Comparison of ENCODE assay signal across 8 cellular contexts in the genomic region with DNA sequence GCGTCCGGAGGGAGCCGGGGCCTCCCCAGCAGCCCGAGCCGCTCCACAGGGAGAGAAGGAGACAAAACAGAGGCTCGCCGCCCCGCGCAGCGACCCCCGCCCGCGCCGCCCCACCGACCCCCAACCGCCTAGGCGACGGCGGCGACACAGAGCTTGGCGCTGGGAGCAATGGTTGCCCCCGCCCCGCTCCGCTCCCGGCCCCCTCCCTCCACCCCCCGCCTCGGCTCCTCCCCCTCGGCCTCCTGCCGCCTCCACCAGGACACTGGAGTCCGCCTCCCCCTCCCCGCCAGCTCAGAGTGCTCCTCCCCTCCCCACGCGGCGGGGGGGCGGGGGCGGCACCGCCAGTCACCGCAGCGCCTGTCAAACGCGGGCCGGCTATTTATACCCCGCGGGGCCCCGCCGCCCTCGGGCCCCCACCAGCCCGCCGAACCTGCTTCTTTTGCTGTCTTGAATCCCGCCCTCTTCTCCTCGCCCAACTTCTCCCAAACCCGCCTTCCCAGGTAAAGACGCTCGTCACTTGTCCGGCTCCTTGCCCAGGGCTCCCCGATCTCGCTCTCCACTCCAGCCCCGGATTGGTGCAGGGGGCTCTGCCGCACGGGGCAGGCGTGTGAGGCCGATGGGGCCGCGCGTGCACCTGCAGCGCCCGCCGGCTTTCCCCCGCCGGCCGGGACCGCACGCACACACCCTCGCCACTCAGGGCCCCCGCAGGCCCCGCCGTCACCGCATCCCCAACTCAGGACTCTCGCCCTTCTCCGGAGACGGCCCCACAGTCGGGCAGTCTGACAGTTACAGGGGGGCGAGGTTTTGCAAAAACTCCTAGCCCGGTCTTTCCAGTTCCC. TPM values are rescaled to one million over a fixed set of nuclear protein-coding genes. Genes with fewer than 3 reads are reported as not detected.
DNase-seq lines count a peak whose midpoint lies in the region; ATAC-seq lines count a peak whose summit lies in the region.

A gene (minus strand): TSS at position 170 of the 839 bp plus-strand sequence. CDS start 39,517 bp downstream, outside the sequence.

- peaks cover 10% of the 10 kb centered on the region for H3K4me1 ChIP-seq in CD8-positive, alpha-beta memory T cell (ENCODE audit: insufficient read depth, low read length)
- no peaks in the 10 kb centered on the region for H3K4me1 ChIP-seq in mesenchymal stem cell (ENCODE audit: control insufficient read depth, insufficient read depth, low read depth, low read length)

- peak within 1 kb of the TSS; percentile 87 for H3K27ac ChIP-seq in CD8-positive, alpha-beta memory T cell (ENCODE audit: low read depth, low read length)
- peak within 1 kb of the TSS; percentile 73 for H3K27ac ChIP-seq in mesenchymal stem cell (ENCODE audit: low read length, poor library complexity, severe bottlenecking)

- peak within 1 kb of the TSS; percentile 83 for H4K91ac ChIP-seq in mesenchymal stem cell (ENCODE audit: low read length)

- H3K4me3 Mint-ChIP-seq in CD8-positive, alpha-beta memory T cell, result peak within 1 kb of the TSS; percentile 89 to 97 (median 92)
- H3K4me3 Mint-ChIP-seq in effector memory CD8-positive, alpha-beta T cell, result peak within 1 kb of the TSS; percentile 90 to 91

- DNase-seq in CD8-positive, alpha-beta memory T cell, result peak; percentile 72 to 89 (median 80)
- DNase-seq in HT-29 (ENCODE audit: low spot score) (peak; percentile 85), NOMO-1 (lab: John Stamatoyannopoulos, UW; ENCODE audit: unreplicated experiment in 2 of 2) (peak; percentile 83 to 89), mesenchymal stem cell (peak; percentile 93)
- peak; percentile 22 to 57 (median 50) for DNase-seq in activated CD8-positive, alpha-beta memory T cell treated with anti-CD3 and anti-CD28 coated beads for 48 hours (ENCODE audit: low read depth in 2 of 3, low spot score in 2 of 3)
- DNase-seq in effector memory CD8-positive, alpha-beta T cell, result peak; percentile 76 to 80 (median 78)
- peak; percentile 50 for DNase-seq in stimulated activated CD8-positive, alpha-beta memory T cell treated with anti-CD3 and anti-CD28 coated beads, Interleukin-12 subunit alpha, Interleukin-12 subunit beta, amount 100 ng/mL, for 24 hours (ENCODE audit: extremely low read depth)

- peak within 1 kb of the TSS in 1 of 2 experiments; percentile 92 for H2BK12ac ChIP-seq in mesenchymal stem cell (ENCODE audit: low read length in 2 of 2)

- H2BK5ac ChIP-seq in mesenchymal stem cell (ENCODE audit: low read depth, low read length, poor library complexity, severe bottlenecking), result peak within 1 kb of the TSS; percentile 89

- under 1% methylated on average over 40 of the region's 84 CpGs for WGBS in mesenchymal stem cell

- peak within 1 kb of the TSS; percentile 99 for H2BK15ac ChIP-seq in mesenchymal stem cell (ENCODE audit: low read depth, poor library complexity, severe bottlenecking)

- ATAC-seq in GM21360 (IDR thresholded peaks at IDR 0.05; ENCODE audit: unreplicated experiment), result peak; percentile 40
- ATAC-seq in effector memory CD8-positive, alpha-beta T cell (replicated peaks), result peak; percentile 58

- no peaks in the 10 kb centered on the region for H3K9me3 Mint-ChIP-seq in CD8-positive, alpha-beta memory T cell
- H3K9me3 Mint-ChIP-seq in effector memory CD8-positive, alpha-beta T cell, result no peaks in the 10 kb centered on the region

- peak within 1 kb of the TSS; percentile 96 for H3K4me3 ChIP-seq in CD8-positive, alpha-beta memory T cell (ENCODE audit: low read length)
- H3K4me3 ChIP-seq in mesenchymal stem cell (ENCODE audit: insufficient read depth in 1 of 2, low read depth in 1 of 2, low read length in 2 of 2), result peak within 1 kb of the TSS; percentile 95 to 97

- no peaks in the 10 kb centered on the region for H3K79me1 ChIP-seq in mesenchymal stem cell (replicated peaks; ENCODE audit: low read length, poor library complexity, severe bottlenecking)

- no peaks in the 10 kb centered on the region for H3K9me3 ChIP-seq in CD8-positive, alpha-beta memory T cell (ENCODE audit: low read length)
- no peaks in the 10 kb centered on the region for H3K9me3 ChIP-seq in mesenchymal stem cell (ENCODE audit: control insufficient read depth, low read length)

- peak within 1 kb of the TSS; percentile 86 to 96 for H3K14ac ChIP-seq in mesenchymal stem cell (ENCODE audit: low read length in 2 of 2)

- peak within 1 kb of the TSS; percentile 90 for H3K9ac ChIP-seq in mesenchymal stem cell (ENCODE audit: low read length)

- peak within 1 kb of the TSS; percentile 98 for H2BK120ac ChIP-seq in mesenchymal stem cell (ENCODE audit: low read depth, low read length)

- H3K27me3 ChIP-seq in CD8-positive, alpha-beta memory T cell (ENCODE audit: insufficient read depth, low read length, poor library complexity, severe bottlenecking), result no peaks in the 10 kb centered on the region
- H3K27me3 ChIP-seq in mesenchymal stem cell (ENCODE audit: control insufficient read depth in 1 of 2, insufficient read depth in 1 of 2, low read length in 2 of 2), result no peaks in the 10 kb centered on the region

- peak within 1 kb of the TSS in 1 of 2 experiments; percentile 72 for H3K23ac ChIP-seq in mesenchymal stem cell (ENCODE audit: low read length in 2 of 2)

- peak within 1 kb of the TSS; percentile 84 to 98 (median 94) for H3K27ac Mint-ChIP-seq in CD8-positive, alpha-beta memory T cell
- H3K27ac Mint-ChIP-seq in effector memory CD8-positive, alpha-beta T cell, result peak within 1 kb of the TSS; percentile 93 to 95

- POLR2A ChIA-PET in CD8-positive, alpha-beta memory T cell (lab: Charles Lee), result interaction anchor here (0.6 to 2.6 kb wide), 9 partner anchors 13 to 379 kb away, joined by 3 to 25 read pairs (median 4); a partner anchor contains a TSS

- peak within 1 kb of the TSS; percentile 97 to 98 for H3K18ac ChIP-seq in mesenchymal stem cell (ENCODE audit: low read depth in 1 of 2, low read length in 2 of 2)

- H2AFZ ChIP-seq in mesenchymal stem cell (ENCODE audit: low read depth, low read length), result peak within 1 kb of the TSS; percentile 94

- peak within 1 kb of the TSS; percentile 80 for H4K8ac ChIP-seq in mesenchymal stem cell (ENCODE audit: low read length)

- no peaks in the 10 kb centered on the region for H3K27me3 Mint-ChIP-seq in CD8-positive, alpha-beta memory T cell
- no peaks in the 10 kb centered on the region for H3K27me3 Mint-ChIP-seq in effector memory CD8-positive, alpha-beta T cell

- peaks cover 0 to 8% (median 0%) of the 10 kb centered on the region in 3 donors for H3K36me3 Mint-ChIP-seq in CD8-positive, alpha-beta memory T cell
- peaks cover 29% of the 10 kb centered on the region for H3K36me3 Mint-ChIP-seq in effector memory CD8-positive, alpha-beta T cell (ENCODE audit: insufficient read depth)

- H2AK5ac ChIP-seq in mesenchymal stem cell (ENCODE audit: low read length, severe bottlenecking), result no peak within 1 kb of the TSS

- peaks cover 24 to 34% (median 29%) of the 10 kb centered on the region in 3 donors for H3K4me1 Mint-ChIP-seq in CD8-positive, alpha-beta memory T cell
- peaks cover 14 to 15% of the 10 kb centered on the region in 2 donors for H3K4me1 Mint-ChIP-seq in effector memory CD8-positive, alpha-beta T cell (ENCODE audit: low read depth in 2 of 2)

- CTCF ChIA-PET in CD8-positive, alpha-beta memory T cell (lab: Charles Lee), result interaction anchor here (0.6 to 2.0 kb wide), 4 partner anchors 33 to 124 kb away, joined by 3 to 10 read pairs (median 5); no protein-coding TSS in a partner anchor

- H3K36me3 ChIP-seq in CD8-positive, alpha-beta memory T cell (ENCODE audit: insufficient read depth, low read length), result no peaks in the 10 kb centered on the region
- H3K36me3 ChIP-seq in mesenchymal stem cell (ENCODE audit: control insufficient read depth in 1 of 2, insufficient read depth in 2 of 2, low read depth in 1 of 2, low read length in 2 of 2), result no peaks in the 10 kb centered on the region

- H3K4me2 ChIP-seq in mesenchymal stem cell (ENCODE audit: low read length, poor library complexity, severe bottlenecking), result peak within 1 kb of the TSS; percentile 92

- peak within 1 kb of the TSS in 1 of 2 experiments; percentile 95 for H3K4ac ChIP-seq in mesenchymal stem cell (ENCODE audit: low read depth in 1 of 2, low read length in 2 of 2)

RNA-seq across cellular contexts. Expression of the gene that starts here (rescaled TPM):
- 10 to 100 TPM; 26.6 to 27.4 TPM for total RNA-seq in CD8-positive, alpha-beta memory T cell
- polyA plus RNA-seq in CD8-positive, alpha-beta memory T cell, result 32.5 TPM
- 18.6 and 20.6 TPM in 2 replicates for total RNA-seq in HT-29 (2014; rRNA removed; shearing (Covaris generic))
- 20.6 TPM for polyA plus RNA-seq in mesenchymal stem cell (2013, experiment 1 of 2)
- 21.3 TPM for polyA plus RNA-seq in mesenchymal stem cell (2013, experiment 2 of 2)

Comparison
In these comparisons a context has a peak if more than half of its experiments do, and no peak if none do; other contexts are left out.
1. Peak in every context shown above with its lines: DNase-seq, ATAC-seq, H3K4me3 ChIP-seq and H3K27ac ChIP-seq.